Comparison of ENCODE assay signal across 39 cellular contexts in the genomic region with DNA sequence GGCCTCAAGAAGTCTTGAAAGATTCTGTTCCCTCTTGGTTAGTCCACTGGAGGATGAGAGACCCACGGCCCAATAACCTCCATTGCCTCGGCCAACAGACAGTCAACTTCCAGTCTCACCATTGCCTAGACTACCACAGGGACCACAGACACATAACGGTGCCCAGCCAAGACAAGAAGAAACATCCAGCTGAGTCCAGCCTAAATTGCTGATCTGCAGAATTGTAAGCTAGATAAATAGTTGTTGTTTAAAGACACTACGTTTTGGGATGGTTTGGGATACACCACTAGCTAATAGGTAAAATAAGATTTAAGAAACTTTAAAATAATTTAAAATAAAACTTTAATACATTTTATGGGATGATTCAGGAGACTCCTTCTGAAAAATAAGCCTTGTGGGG.
"Had no signal": no experiment of that assay in that cellular context is flagged by ENCODE, and none has a peak within 500 bp of the region (broad histone marks: within the 10 kb centered on the region; RNA-seq: fewer than 3 reads in every experiment).

No MANE protein-coding gene starts in this region.

- H3K27ac ChIP-seq: adrenal gland, ascending aorta, body of pancreas, brain microvascular endothelial cell, breast epithelium, cardiac muscle cell had no signal

- H3K36me3 ChIP-seq: adrenal gland, ascending aorta, brain microvascular endothelial cell, breast epithelium, cardiac muscle cell had no signal

- DNase-seq: activated effector memory CD4-positive, alpha-beta T cell treated with anti-CD3 and anti-CD28 coated beads, Interleukin-2, amount 50 U/mL, for 16 hours; activated effector memory CD4-positive, alpha-beta T cell treated with Interleukin-2 at 50 U/mL for 16 hours; activated gamma-delta T cell; activated gamma-delta T cell treated with Interleukin-2 at 50 U/mL for 16 hours; activated naive CD4-positive, alpha-beta T cell; activated naive CD4-positive, alpha-beta T cell treated with anti-CD3 and anti-CD28 coated beads for 36 hours; activated naive CD4-positive, alpha-beta T cell treated with anti-CD3 and anti-CD28 coated beads, Interleukin-2, amount 10 ng/mL, durations not matched to agents 7 days and 5 days; activated naive CD4-positive, alpha-beta T cell treated with anti-CD3 and anti-CD28 coated beads, Interleukin-2, amount 50 U/mL, for 16 hours; activated naive CD4-positive, alpha-beta T cell treated with Interleukin-2 at 50 U/mL for 16 hours; activated naive CD8-positive, alpha-beta T cell treated with anti-CD3 and anti-CD28 coated beads for 36 hours; activated naive CD8-positive, alpha-beta T cell treated with anti-CD3 and anti-CD28 coated beads, Interleukin-2, amount 10 ng/mL, durations not matched to agents 7 days and 5 days; activated naive CD8-positive, alpha-beta T cell treated with anti-CD3 and anti-CD28 coated beads, Interleukin-2, amount 50 U/mL, for 24 hours; activated T-cell treated with anti-CD3 and anti-CD28 coated beads, Interleukin-2, amount 50 U/mL, for 24 hours; activated T-cell treated with anti-CD3 and anti-CD28 coated beads, Interleukin-2, amount 50 U/mL, for 4 hours; activated T-cell treated with anti-CD3 and anti-CD28 coated beads, Interleukin-2, amount 50 U/mL, for 48 hours; activated T-cell treated with anti-CD3 and anti-CD28 coated beads, Interleukin-2, amount 50 U/mL, for 72 hours; adrenal gland; amniotic stem cell; amygdala; anterior cingulate cortex; aorta; body of pancreas; brain microvascular endothelial cell; caudate nucleus; central memory CD4-positive, alpha-beta T cell; cerebellar nuclear complex had no signal

- H3K27me3 Mint-ChIP-seq: activated naive CD4-positive, alpha-beta T cell treated with anti-CD3 and anti-CD28 coated beads, Interleukin-2, amount 10 ng/mL, durations not matched to agents 7 days and 5 days; activated naive CD4-positive, alpha-beta T cell treated with anti-CD3 and anti-CD28 coated beads, Interleukin-2, amount 50 U/mL, for 24 hours; activated naive CD8-positive, alpha-beta T cell; activated naive CD8-positive, alpha-beta T cell treated with anti-CD3 and anti-CD28 coated beads, Interleukin-2, amount 10 ng/mL, durations not matched to agents 7 days and 5 days; activated naive CD8-positive, alpha-beta T cell treated with anti-CD3 and anti-CD28 coated beads, Interleukin-2, amount 50 U/mL, for 24 hours; activated T-cell treated with anti-CD3 and anti-CD28 coated beads, Interleukin-2, amount 50 U/mL, for 24 hours; brain; central memory CD8-positive, alpha-beta T cell had no signal

- H3K4me3 Mint-ChIP-seq: activated naive CD4-positive, alpha-beta T cell treated with anti-CD3 and anti-CD28 coated beads for 36 hours; activated naive CD4-positive, alpha-beta T cell treated with anti-CD3 and anti-CD28 coated beads, Interleukin-2, amount 10 ng/mL, durations not matched to agents 7 days and 5 days; activated naive CD4-positive, alpha-beta T cell treated with anti-CD3 and anti-CD28 coated beads, Interleukin-2, amount 50 U/mL, for 24 hours; activated naive CD8-positive, alpha-beta T cell; activated naive CD8-positive, alpha-beta T cell treated with anti-CD3 and anti-CD28 coated beads for 36 hours; activated naive CD8-positive, alpha-beta T cell treated with anti-CD3 and anti-CD28 coated beads, Interleukin-2, amount 10 ng/mL, durations not matched to agents 7 days and 5 days; activated naive CD8-positive, alpha-beta T cell treated with anti-CD3 and anti-CD28 coated beads, Interleukin-2, amount 50 U/mL, for 24 hours; activated T-cell treated with anti-CD3 and anti-CD28 coated beads, Interleukin-2, amount 50 U/mL, for 24 hours; activated T-cell treated with anti-CD3 and anti-CD28 coated beads, Interleukin-2, amount 50 U/mL, for 4 hours; activated T-cell treated with anti-CD3 and anti-CD28 coated beads, Interleukin-2, amount 50 U/mL, for 72 hours; activated T-helper 1 cell treated with anti-CD3 and anti-CD28 coated beads, Interleukin-12 subunit alpha, Interleukin-12 subunit beta, Interleukin-2, Interleukin-4 antibody, amounts not matched to agents 30 ng/mL and 10 ng/mL and 1 ng/mL, durations not matched to agents 14 hours and 24 hours and 36 hours; activated T-helper 17 cell treated with anti-CD3 and anti-CD28 coated beads, Interleukin-2, amount 50 U/mL, for 72 hours; brain; central memory CD8-positive, alpha-beta T cell had no signal

- H3K36me3 Mint-ChIP-seq: activated naive CD4-positive, alpha-beta T cell treated with anti-CD3 and anti-CD28 coated beads, Interleukin-2, amount 10 ng/mL, durations not matched to agents 7 days and 5 days; activated naive CD4-positive, alpha-beta T cell treated with anti-CD3 and anti-CD28 coated beads, Interleukin-2, amount 50 U/mL, for 24 hours; activated naive CD4-positive, alpha-beta T cell treated with anti-CD3 and anti-CD28 coated beads, Interleukin-2, amount 50 U/mL, for 72 hours; activated naive CD8-positive, alpha-beta T cell; activated naive CD8-positive, alpha-beta T cell treated with anti-CD3 and anti-CD28 coated beads for 36 hours; activated naive CD8-positive, alpha-beta T cell treated with anti-CD3 and anti-CD28 coated beads, Interleukin-2, amount 10 ng/mL, durations not matched to agents 7 days and 5 days; brain had no signal

- H3K9me3 ChIP-seq: adrenal gland, ascending aorta, body of pancreas, breast epithelium had no signal

- FAIRE-seq: astrocyte, bronchial epithelial cell had no signal

- H3K27me3 ChIP-seq: adrenal gland, ascending aorta, body of pancreas, brain microvascular endothelial cell, breast epithelium, cardiac muscle cell had no signal

- H3K4me1 Mint-ChIP-seq: activated naive CD4-positive, alpha-beta T cell treated with anti-CD3 and anti-CD28 coated beads, Interleukin-2, amount 10 ng/mL, durations not matched to agents 7 days and 5 days; activated naive CD4-positive, alpha-beta T cell treated with anti-CD3 and anti-CD28 coated beads, Interleukin-2, amount 50 U/mL, for 24 hours; activated naive CD8-positive, alpha-beta T cell treated with anti-CD3 and anti-CD28 coated beads for 36 hours; activated naive CD8-positive, alpha-beta T cell treated with anti-CD3 and anti-CD28 coated beads, Interleukin-2, amount 10 ng/mL, durations not matched to agents 7 days and 5 days; activated naive CD8-positive, alpha-beta T cell treated with anti-CD3 and anti-CD28 coated beads, Interleukin-2, amount 50 U/mL, for 24 hours; activated T-helper 17 cell treated with anti-CD3 and anti-CD28 coated beads, Interleukin-2, amount 50 U/mL, for 72 hours; central memory CD8-positive, alpha-beta T cell had no signal

- H3K27ac Mint-ChIP-seq: activated naive CD4-positive, alpha-beta T cell treated with anti-CD3 and anti-CD28 coated beads for 36 hours; activated naive CD4-positive, alpha-beta T cell treated with anti-CD3 and anti-CD28 coated beads, Interleukin-2, amount 10 ng/mL, durations not matched to agents 7 days and 5 days; activated naive CD4-positive, alpha-beta T cell treated with anti-CD3 and anti-CD28 coated beads, Interleukin-2, amount 50 U/mL, for 24 hours; activated naive CD4-positive, alpha-beta T cell treated with anti-CD3 and anti-CD28 coated beads, Interleukin-2, amount 50 U/mL, for 72 hours; activated naive CD8-positive, alpha-beta T cell; activated naive CD8-positive, alpha-beta T cell treated with anti-CD3 and anti-CD28 coated beads for 36 hours; activated naive CD8-positive, alpha-beta T cell treated with anti-CD3 and anti-CD28 coated beads, Interleukin-2, amount 10 ng/mL, durations not matched to agents 7 days and 5 days; activated naive CD8-positive, alpha-beta T cell treated with anti-CD3 and anti-CD28 coated beads, Interleukin-2, amount 50 U/mL, for 24 hours; activated T-cell treated with anti-CD3 and anti-CD28 coated beads, Interleukin-2, amount 50 U/mL, for 24 hours; activated T-cell treated with anti-CD3 and anti-CD28 coated beads, Interleukin-2, amount 50 U/mL, for 72 hours; activated T-helper 1 cell treated with anti-CD3 and anti-CD28 coated beads, Interleukin-12 subunit alpha, Interleukin-12 subunit beta, Interleukin-2, Interleukin-4 antibody, amounts not matched to agents 30 ng/mL and 10 ng/mL and 1 ng/mL, durations not matched to agents 14 hours and 24 hours and 36 hours; activated T-helper 17 cell treated with anti-CD3 and anti-CD28 coated beads, Interleukin-2, amount 50 U/mL, for 72 hours; activated T-helper 2 cell treated with anti-CD3 and anti-CD28 coated beads, Interferon-gamma antibody, Interleukin-2, Interleukin-4, amounts not matched to agents 10 μg/mL and 5 μg/mL and 100 μg/mL, durations not matched to agents 14 hours and 24 hours and 36 hours; brain had no signal

- H3K9me3 Mint-ChIP-seq: activated naive CD4-positive, alpha-beta T cell treated with anti-CD3 and anti-CD28 coated beads, Interleukin-2, amount 50 U/mL, for 24 hours; activated naive CD8-positive, alpha-beta T cell treated with anti-CD3 and anti-CD28 coated beads, Interleukin-2, amount 10 ng/mL, durations not matched to agents 7 days and 5 days; activated T-cell treated with anti-CD3 and anti-CD28 coated beads, Interleukin-2, amount 50 U/mL, for 24 hours; activated T-helper 1 cell treated with anti-CD3 and anti-CD28 coated beads, Interleukin-12 subunit alpha, Interleukin-12 subunit beta, Interleukin-2, Interleukin-4 antibody, amounts not matched to agents 30 ng/mL and 10 ng/mL and 1 ng/mL, durations not matched to agents 14 hours and 24 hours and 36 hours; activated T-helper 2 cell treated with anti-CD3 and anti-CD28 coated beads, Interferon-gamma antibody, Interleukin-2, Interleukin-4, amounts not matched to agents 10 μg/mL and 5 μg/mL and 100 μg/mL, durations not matched to agents 14 hours and 24 hours and 36 hours had no signal

- H3K4me3 ChIP-seq: adrenal gland, ascending aorta, body of pancreas, breast epithelium, cardiac muscle cell had no signal

- H3K4me1 ChIP-seq: adrenal gland, body of pancreas, breast epithelium had no signal

- ATAC-seq: activated naive CD4-positive, alpha-beta T cell treated with anti-CD3 and anti-CD28 coated beads, Interleukin-2, amount 50 U/mL, for 72 hours; activated naive CD8-positive, alpha-beta T cell treated with anti-CD3 and anti-CD28 coated beads, Interleukin-2, amount 50 U/mL, for 24 hours; activated T-cell treated with anti-CD3 and anti-CD28 coated beads, Interleukin-2, amount 50 U/mL, for 4 hours; activated T-cell treated with anti-CD3 and anti-CD28 coated beads, Interleukin-2, amount 50 U/mL, for 72 hours; activated T-helper 17 cell treated with anti-CD3 and anti-CD28 coated beads, Interleukin-2, amount 50 U/mL, for 72 hours; body of pancreas had no signal
